8 cellular contexts compared by ENCODE assay signal in genomic region chr1:47854552-47855144, GRCh38.
"Had no signal": no experiment of that assay in that cellular context is flagged by ENCODE, and none has a peak within 500 bp of the region (broad histone marks: within the 10 kb centered on the region; RNA-seq: fewer than 3 reads in every experiment).

No MANE protein-coding gene starts in this region.

- H3K4me3 ChIP-seq: GM12878 had no signal

- DNase-seq: GDM1, GF-D8 had no signal

- FAIRE-seq: G401.6, GM12878, GM12891, GM12892, GM18507, GM19239 had no signal

- ATAC-seq: GM12878 had no signal
